Comparison of ENCODE assay signal across 1 cellular context in genomic region chr3:100311011-100311410, GRCh38.
TF ChIP-seq lines count a peak whose summit lies in the region.

No MANE protein-coding gene starts in this region.

TF ChIP-seq in IMR-90, 13 proteins besides CTCF, POLR2A, EP300 and RAD21:
- TF ChIP-seq BHLHE40 (IDR thresholded peaks at IDR 0.05; ENCODE audit: low read depth, low read length) = no peak
